9 cellular contexts compared by ENCODE assay signal in the genomic region with DNA sequence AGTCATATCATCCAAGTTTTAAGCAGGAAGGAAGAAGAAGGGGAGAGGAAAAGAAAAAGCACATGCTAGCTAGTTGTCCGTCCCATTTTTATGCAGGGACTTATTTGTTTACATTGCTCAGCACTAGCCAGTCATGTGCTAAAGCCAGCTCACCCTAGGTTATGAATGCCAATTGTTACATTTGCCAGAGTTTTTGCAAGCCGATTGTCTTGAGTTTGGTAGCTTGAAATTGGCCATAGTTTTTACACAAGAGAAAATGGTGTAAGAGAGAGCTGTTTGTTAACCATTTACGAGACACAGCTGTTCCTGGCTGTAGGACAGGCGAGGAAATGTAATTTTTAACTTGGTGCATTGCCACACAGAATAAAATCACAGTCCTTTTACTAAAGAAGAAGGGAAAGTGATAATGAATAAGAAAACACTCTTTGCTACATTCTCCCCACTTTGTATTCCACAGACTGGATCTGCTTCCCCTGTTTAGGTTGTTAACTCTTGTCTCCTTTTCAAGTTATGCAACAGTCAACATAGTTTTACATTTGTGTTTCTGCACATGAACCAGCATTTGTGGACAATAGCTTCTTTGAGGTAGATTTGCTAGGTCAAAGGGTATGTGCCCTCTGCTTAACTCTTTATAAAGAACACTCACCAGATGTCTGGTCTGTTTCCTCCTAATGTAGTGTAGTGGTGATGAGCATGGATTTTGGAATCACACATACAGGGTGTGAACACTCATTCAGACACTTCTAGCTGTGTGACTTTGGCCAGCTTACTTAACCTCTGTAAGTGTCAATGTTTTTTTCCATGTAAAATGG.
DNase-seq lines count a peak whose midpoint lies in the region; ATAC-seq and TF ChIP-seq lines count a peak whose summit lies in the region.
"Had no signal": no experiment of that assay in that cellular context is flagged by ENCODE, and none has a peak within 500 bp of the region (broad histone marks: within the 10 kb centered on the region; RNA-seq: fewer than 3 reads in every experiment).

No MANE protein-coding gene starts in this region.

- H3K4me1 ChIP-seq in esophagus squamous epithelium (peaks cover 0 to 20% (median 13%) of the 10 kb centered on the region in 3 donors), liver (ENCODE audit: control insufficient read depth in 4 of 4, insufficient read depth in 4 of 4, low read length in 3 of 4) (peaks cover 0 to 19% (median 10%) of the 10 kb centered on the region in 4 donors), thoracic aorta (ENCODE audit: control insufficient read depth in 1 of 2, low read depth in 2 of 2) (peaks cover 20 to 40% of the 10 kb centered on the region in 2 donors)

- no peak overlapping the region for H3K27ac Mint-ChIP-seq in stimulated activated naive CD8-positive, alpha-beta T cell treated with anti-CD3 and anti-CD28 coated beads, Interleukin-15, amount 100 ng/mL, for 72 hours

- H3K4me3 ChIP-seq in NB4 (ENCODE audit: low read depth, low read length) (no peak overlapping the region), esophagus squamous epithelium (peak overlapping the region in 1 of 4 donors; percentile 30), liver (ENCODE audit: low read depth in 1 of 3, low read length in 3 of 3) (peak overlapping the region in 1 of 3 donors; percentile 27), thoracic aorta (peak overlapping the region; percentile 61)

- intact Hi-C loops in esophagus squamous epithelium (cut with DNase I), result no loop called here

- DNase-seq in NB4 (ENCODE audit: low read depth) (peak; percentile 16), esophagus squamous epithelium (lab: John Stamatoyannopoulos, UW) (no peak), thoracic aorta (ENCODE audit: low spot score) (no peak), GOT3 (lab: John Stamatoyannopoulos, UW) (no peak), SW480 (ENCODE audit: low spot score) (no peak), GM20000 (ENCODE audit: low spot score) (no peak)
- no peak for DNase-seq in stimulated activated naive CD8-positive, alpha-beta T cell treated with anti-CD3 and anti-CD28 coated beads, Interleukin-15, amount 100 ng/mL, for 72 hours
- DNase-seq: stimulated activated CD4-positive, alpha-beta T cell treated with anti-CD3 and anti-CD28 coated beads, Interleukin-1b, Interleukin-23, amount 100 ng/mL, for 48 hours had no signal

- TF ChIP-seq POLR2A in NB4 (IDR thresholded peaks at IDR 0.05; ENCODE audit: extremely low read depth, insufficient read length) (no peak), esophagus squamous epithelium (IDR thresholded peaks at IDR 0.05) (no peak)

- peak; percentile 60 to 64 for TF ChIP-seq RAD21 in liver (IDR thresholded peaks at IDR 0.05)

- TF ChIP-seq CTCF in NB4 (IDR thresholded peaks at IDR 0.05; ENCODE audit: low read depth, low read length), result no peak
- TF ChIP-seq CTCF in esophagus squamous epithelium (IDR thresholded peaks at IDR 0.05), result no peak
- TF ChIP-seq CTCF in liver (IDR thresholded peaks at IDR 0.05; ENCODE audit: low read depth, low read length, missing input control), result no peak
- TF ChIP-seq CTCF in thoracic aorta (IDR thresholded peaks at IDR 0.05), result no peak
- TF ChIP-seq CTCF in GM20000 (IDR thresholded peaks at IDR 0.05; ENCODE audit: extremely low read depth, missing control alignments), result no peak

- ATAC-seq in thoracic aorta (ENCODE audit: insufficient number of reproducible peaks, low FRiP score, low read depth), result peak; percentile 51
- ATAC-seq in stimulated activated naive CD8-positive, alpha-beta T cell treated with anti-CD3 and anti-CD28 coated beads, Interleukin-15, amount 100 ng/mL, for 72 hours, result no peak

- H3K9ac ChIP-seq in liver (ENCODE audit: low read depth in 1 of 2, low read length in 2 of 2), result no peak overlapping the region

- H3K9me3 Mint-ChIP-seq in stimulated activated naive CD8-positive, alpha-beta T cell treated with anti-CD3 and anti-CD28 coated beads, Interleukin-15, amount 100 ng/mL, for 72 hours, result no peaks in the 10 kb centered on the region

- H3K4me3 Mint-ChIP-seq in stimulated activated naive CD8-positive, alpha-beta T cell treated with anti-CD3 and anti-CD28 coated beads, Interleukin-15, amount 100 ng/mL, for 72 hours, result no peak overlapping the region

- H3K9me3 ChIP-seq in esophagus squamous epithelium, result no peaks in the 10 kb centered on the region
- no peaks in the 10 kb centered on the region for H3K9me3 ChIP-seq in liver (ENCODE audit: control insufficient read depth in 4 of 4, low read length in 3 of 4)
- no peaks in the 10 kb centered on the region for H3K9me3 ChIP-seq in thoracic aorta

- H3K27me3 Mint-ChIP-seq in stimulated activated naive CD8-positive, alpha-beta T cell treated with anti-CD3 and anti-CD28 coated beads, Interleukin-15, amount 100 ng/mL, for 72 hours, result no peaks in the 10 kb centered on the region

- no peaks in the 10 kb centered on the region for H3K36me3 ChIP-seq in esophagus squamous epithelium
- no peaks in the 10 kb centered on the region for H3K36me3 ChIP-seq in liver (ENCODE audit: control insufficient read depth in 4 of 4, insufficient read depth in 3 of 4, low read depth in 1 of 4, low read length in 3 of 4)
- no peaks in the 10 kb centered on the region for H3K36me3 ChIP-seq in thoracic aorta

- WGBS in esophagus squamous epithelium, 2 donors, result 40 to 47% methylated on average over 4 of the region's 4 CpGs
- 10% methylated on average over 4 of the region's 4 CpGs for WGBS in liver

- H3K27ac ChIP-seq in esophagus squamous epithelium (peak overlapping the region in 3 of 4 donors; percentile 40 to 70 (median 55)), liver (ENCODE audit: low read depth in 1 of 2, low read length in 2 of 2) (peak overlapping the region; percentile 62 to 76), thoracic aorta (peak overlapping the region; percentile 12 to 63)

- H3K27me3 ChIP-seq in esophagus squamous epithelium, result no peaks in the 10 kb centered on the region
- H3K27me3 ChIP-seq in liver (ENCODE audit: control insufficient read depth in 4 of 4, insufficient read depth in 4 of 4, low read length in 3 of 4), result no peaks in the 10 kb centered on the region
- H3K27me3 ChIP-seq in thoracic aorta (replicated peaks; ENCODE audit: insufficient read depth), result no peaks in the 10 kb centered on the region

- H3K4me1 Mint-ChIP-seq in stimulated activated naive CD8-positive, alpha-beta T cell treated with anti-CD3 and anti-CD28 coated beads, Interleukin-15, amount 100 ng/mL, for 72 hours, result no peaks in the 10 kb centered on the region

TF ChIP-seq in liver, 16 proteins besides CTCF, POLR2A, EP300 and RAD21 (continues in another document):
- TF ChIP-seq SP1 (IDR thresholded peaks at IDR 0.05) (peak; percentile 72), HNF4G (IDR thresholded peaks at IDR 0.05) (no peak), EGR1 (IDR thresholded peaks at IDR 0.05; ENCODE audit: low read depth in 2 of 2) (no peak), GABPA (IDR thresholded peaks at IDR 0.05 in 1 of 2, conservative IDR thresholded peaks at IDR 0.05 in 1 of 2) (peak in 1 of 2 donors; percentile 22), FOXA2 (IDR thresholded peaks at IDR 0.05) (peak; percentile 77), JUND (IDR thresholded peaks at IDR 0.05) (peak in 1 of 2 donors; percentile 39), NR2F2 (IDR thresholded peaks at IDR 0.05) (no peak), FOXA1 (IDR thresholded peaks at IDR 0.05) (peak; percentile 62)
- TF ChIP-seq, protein P1, sequence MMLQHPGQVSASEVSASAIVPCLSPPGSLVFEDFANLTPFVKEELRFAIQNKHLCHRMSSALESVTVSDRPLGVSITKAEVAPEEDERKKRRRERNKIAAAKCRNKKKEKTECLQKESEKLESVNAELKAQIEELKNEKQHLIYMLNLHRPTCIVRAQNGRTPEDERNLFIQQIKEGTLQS (IDR thresholded peaks at IDR 0.05), result no peak
- TF ChIP-seq, protein P2, sequence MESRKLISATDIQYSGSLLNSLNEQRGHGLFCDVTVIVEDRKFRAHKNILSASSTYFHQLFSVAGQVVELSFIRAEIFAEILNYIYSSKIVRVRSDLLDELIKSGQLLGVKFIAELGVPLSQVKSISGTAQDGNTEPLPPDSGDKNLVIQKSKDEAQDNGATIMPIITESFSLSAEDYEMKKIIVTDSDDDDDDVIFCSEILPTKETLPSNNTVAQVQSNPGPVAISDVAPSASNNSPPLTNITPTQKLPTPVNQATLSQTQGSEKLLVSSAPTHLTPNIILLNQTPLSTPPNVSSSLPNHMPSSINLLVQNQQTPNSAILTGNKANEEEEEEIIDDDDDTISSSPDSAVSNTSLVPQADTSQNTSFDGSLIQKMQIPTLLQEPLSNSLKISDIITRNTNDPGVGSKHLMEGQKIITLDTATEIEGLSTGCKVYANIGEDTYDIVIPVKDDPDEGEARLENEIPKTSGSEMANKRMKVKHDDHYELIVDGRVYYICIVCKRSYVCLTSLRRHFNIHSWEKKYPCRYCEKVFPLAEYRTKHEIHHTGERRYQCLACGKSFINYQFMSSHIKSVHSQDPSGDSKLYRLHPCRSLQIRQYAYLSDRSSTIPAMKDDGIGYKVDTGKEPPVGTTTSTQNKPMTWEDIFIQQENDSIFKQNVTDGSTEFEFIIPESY (IDR thresholded peaks at IDR 0.05), result peak; percentile 54
- TF ChIP-seq, protein P3, sequence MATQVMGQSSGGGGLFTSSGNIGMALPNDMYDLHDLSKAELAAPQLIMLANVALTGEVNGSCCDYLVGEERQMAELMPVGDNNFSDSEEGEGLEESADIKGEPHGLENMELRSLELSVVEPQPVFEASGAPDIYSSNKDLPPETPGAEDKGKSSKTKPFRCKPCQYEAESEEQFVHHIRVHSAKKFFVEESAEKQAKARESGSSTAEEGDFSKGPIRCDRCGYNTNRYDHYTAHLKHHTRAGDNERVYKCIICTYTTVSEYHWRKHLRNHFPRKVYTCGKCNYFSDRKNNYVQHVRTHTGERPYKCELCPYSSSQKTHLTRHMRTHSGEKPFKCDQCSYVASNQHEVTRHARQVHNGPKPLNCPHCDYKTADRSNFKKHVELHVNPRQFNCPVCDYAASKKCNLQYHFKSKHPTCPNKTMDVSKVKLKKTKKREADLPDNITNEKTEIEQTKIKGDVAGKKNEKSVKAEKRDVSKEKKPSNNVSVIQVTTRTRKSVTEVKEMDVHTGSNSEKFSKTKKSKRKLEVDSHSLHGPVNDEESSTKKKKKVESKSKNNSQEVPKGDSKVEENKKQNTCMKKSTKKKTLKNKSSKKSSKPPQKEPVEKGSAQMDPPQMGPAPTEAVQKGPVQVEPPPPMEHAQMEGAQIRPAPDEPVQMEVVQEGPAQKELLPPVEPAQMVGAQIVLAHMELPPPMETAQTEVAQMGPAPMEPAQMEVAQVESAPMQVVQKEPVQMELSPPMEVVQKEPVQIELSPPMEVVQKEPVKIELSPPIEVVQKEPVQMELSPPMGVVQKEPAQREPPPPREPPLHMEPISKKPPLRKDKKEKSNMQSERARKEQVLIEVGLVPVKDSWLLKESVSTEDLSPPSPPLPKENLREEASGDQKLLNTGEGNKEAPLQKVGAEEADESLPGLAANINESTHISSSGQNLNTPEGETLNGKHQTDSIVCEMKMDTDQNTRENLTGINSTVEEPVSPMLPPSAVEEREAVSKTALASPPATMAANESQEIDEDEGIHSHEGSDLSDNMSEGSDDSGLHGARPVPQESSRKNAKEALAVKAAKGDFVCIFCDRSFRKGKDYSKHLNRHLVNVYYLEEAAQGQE (IDR thresholded peaks at IDR 0.05), result peak; percentile 41
